In the genomic region with DNA sequence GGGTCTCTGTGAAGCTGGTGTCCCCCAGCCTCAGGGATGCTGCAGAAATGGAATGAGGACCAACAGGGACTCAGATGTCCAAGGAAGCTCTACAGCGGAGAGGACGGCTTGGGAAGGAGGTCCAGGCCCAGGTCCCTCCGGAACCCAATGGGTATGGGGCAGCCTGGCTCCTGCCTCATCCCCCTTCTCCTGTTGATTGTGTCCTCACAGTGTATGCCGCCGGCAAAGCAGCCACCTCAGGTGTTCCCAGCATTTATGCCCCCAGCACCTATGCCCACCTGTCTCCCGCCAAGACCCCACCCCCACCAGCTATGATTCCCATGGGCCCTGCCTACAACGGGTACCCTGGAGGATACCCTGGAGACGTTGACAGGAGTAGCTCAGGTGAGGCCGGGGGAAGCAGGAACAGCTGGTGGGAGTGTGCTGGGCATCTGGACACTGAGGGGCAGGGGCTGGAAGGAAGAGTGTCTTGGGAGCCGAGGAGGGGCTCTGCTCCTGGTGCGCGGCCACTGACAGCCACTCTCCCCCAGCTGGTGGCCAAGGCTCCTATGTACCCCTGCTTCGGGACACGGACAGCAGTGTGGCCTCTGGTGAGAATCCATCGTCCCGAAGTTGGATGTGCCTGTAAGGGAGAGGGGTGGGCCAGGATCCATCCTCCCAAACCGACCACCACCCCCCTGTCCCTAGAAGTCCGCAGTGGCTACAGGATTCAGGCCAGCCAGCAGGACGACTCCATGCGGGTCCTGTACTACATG, we compare ENCODE assay signal across 9 cellular contexts. TPM values are rescaled to one million over a fixed set of nuclear protein-coding genes. Genes with fewer than 3 reads are reported as not detected.
A peak's percentile ranks its signal among the peaks of the same experiment; 100 is the strongest.
DNase-seq lines count a peak whose midpoint lies in the region; ATAC-seq and TF ChIP-seq lines count a peak whose summit lies in the region.
"Had no signal": no experiment of that assay in that cellular context is flagged by ENCODE, and none has a peak within 500 bp of the region (broad histone marks: within the 10 kb centered on the region; RNA-seq: fewer than 3 reads in every experiment).

No MANE protein-coding gene starts in this region.

- intact Hi-C loops in body of pancreas (cut with DNase I): no loop called here

- WGBS in body of pancreas, 2 donors: 78 to 90% methylated on average over 13 to 19 of the region's 20 CpGs
- WGBS in lung, 2 donors: 90 to 93% methylated on average over 20 of the region's 20 CpGs

- peaks cover 34% of the 10 kb centered on the region for H3K4me1 ChIP-seq in body of pancreas
- H3K4me1 ChIP-seq in lung (ENCODE audit: control insufficient read depth in 2 of 2, insufficient read depth in 2 of 2, low read length in 2 of 2): peaks cover 8 to 12% of the 10 kb centered on the region in 2 donors

- TF ChIP-seq POLR2A in body of pancreas (IDR thresholded peaks at IDR 0.05): no peak

- DNase-seq in activated T-cell treated with anti-CD3 and anti-CD28 coated beads, Interleukin-2, amount 50 U/mL, for 1 hour: peak; percentile 27
- no peak for DNase-seq in activated T-cell treated with anti-CD3 and anti-CD28 coated beads, Interleukin-2, amount 50 U/mL, for 48 hours
- peak in 2 of 4 donors; percentile 6 to 30 for DNase-seq in body of pancreas
- no peak for DNase-seq in lung (ENCODE audit: low spot score)
- peak; percentile 44 for DNase-seq in ureter (ENCODE audit: low spot score)
- DNase-seq in anterior cingulate cortex (lab: John Stamatoyannopoulos, UW): no peak
- DNase-seq in NCI-H526 treated with DMSO at 0.1 percent for 48 hours (lab: John Stamatoyannopoulos, UW): no peak

- H3K9me3 ChIP-seq in body of pancreas: no peaks in the 10 kb centered on the region
- H3K9me3 ChIP-seq in lung (ENCODE audit: control insufficient read depth in 2 of 2, insufficient read depth in 1 of 2, low read length in 1 of 2): no peaks in the 10 kb centered on the region

- H3K4me3 ChIP-seq in body of pancreas (no peak overlapping the region), lung (no peak overlapping the region)

- ATAC-seq in body of pancreas: no peak
- no peak for ATAC-seq in lung (ENCODE audit: insufficient read depth, low FRiP score)
- ATAC-seq in GM18867 (IDR thresholded peaks at IDR 0.05; ENCODE audit: unreplicated experiment): no peak

- peak overlapping the region; percentile 62 to 95 (median 93) for H3K27ac ChIP-seq in body of pancreas
- H3K27ac ChIP-seq in lung (ENCODE audit: low read depth in 1 of 2, low read length in 1 of 2): peak overlapping the region; percentile 22 to 97

- no peak for TF ChIP-seq CTCF in body of pancreas (IDR thresholded peaks at IDR 0.05)
- no peak for TF ChIP-seq CTCF in lung (IDR thresholded peaks at IDR 0.05; ENCODE audit: control extremely low read depth, extremely low read depth)

- H3K36me3 ChIP-seq in body of pancreas (replicated peaks in 1 of 2; ENCODE audit: insufficient read depth in 1 of 2, low read depth in 2 of 2) (peaks cover 0 to 9% of the 10 kb centered on the region in 2 donors), lung (ENCODE audit: control insufficient read depth in 2 of 2, insufficient read depth in 2 of 2, low read length in 2 of 2) (peaks cover 0 to 16% of the 10 kb centered on the region in 2 donors)

- no peaks in the 10 kb centered on the region for H3K27me3 ChIP-seq in body of pancreas
- H3K27me3 ChIP-seq in lung (ENCODE audit: control insufficient read depth, insufficient read depth): no peaks in the 10 kb centered on the region

RNA-seq across cellular contexts. Expression of a gene that starts 2.4 kb away (rescaled TPM):
- total RNA-seq in body of pancreas (10 to 100 TPM; 76.8 to 91.3 TPM), lung (100 to 1,000 TPM in 1 of 2 donors, 10 to 100 TPM in 1; 74.9 to 138 TPM), ureter (113 TPM)
- polyA plus RNA-seq in lung: 100 to 1,000 TPM; 129 to 163 TPM

RNA-seq across cellular contexts. Expression of a gene that starts 16.0 kb away (rescaled TPM):
- not detected for total RNA-seq in body of pancreas
- total RNA-seq in lung: 1 to 10 TPM in 1 of 2 donors, under 1 TPM in 1; 0.28 to 1.5 TPM
- 10 to 100 TPM in 1 of 2 donors, 1 to 10 TPM in 1; 1.7 to 85.7 TPM for polyA plus RNA-seq in lung
- total RNA-seq in ureter: 1.2 TPM
- total RNA-seq: Daoy had no signal

RNA-seq across cellular contexts. Expression of a gene that starts 17.5 kb away (rescaled TPM):
- total RNA-seq in body of pancreas (10 to 100 TPM; 67.5 to 80.1 TPM), lung (10 to 100 TPM; 30.8 to 82.0 TPM), ureter (55.2 TPM)
- 10 to 100 TPM; 60.0 to 77.4 TPM for polyA plus RNA-seq in lung

RNA-seq across cellular contexts. Expression of a gene that starts 25.6 kb away (rescaled TPM):
- 1 to 10 TPM in 1 of 2 donors, not detected in 1; 1.6 TPM for total RNA-seq in body of pancreas
- 1 to 10 TPM; 1.5 to 8.8 TPM for total RNA-seq in lung
- 1 to 10 TPM in 1 of 2 donors, under 1 TPM in 1; 0.08 to 2.3 TPM for polyA plus RNA-seq in lung
- not detected for total RNA-seq in ureter
- total RNA-seq: Daoy had no signal

RNA-seq across cellular contexts. Expression of a gene that starts 37.8 kb away (rescaled TPM):
- total RNA-seq in body of pancreas (not detected), lung (under 1 TPM in 1 of 2 donors, not detected in 1; 0.28 TPM), ureter (not detected)
- polyA plus RNA-seq in lung: under 1 TPM in 1 of 2 donors, not detected in 1; 0.20 TPM
- total RNA-seq: Daoy had no signal

Comparison
In these comparisons a context has a peak if more than half of its experiments do, and no peak if none do; other contexts are left out.
1. DNase-seq: peak in activated T-cell treated with anti-CD3 and anti-CD28 coated beads, Interleukin-2, amount 50 U/mL, for 1 hour (single experiment) and ureter (single experiment); none in activated T-cell treated with anti-CD3 and anti-CD28 coated beads, Interleukin-2, amount 50 U/mL, for 48 hours (0 of 2), lung (single experiment), anterior cingulate cortex (0 of 58) and NCI-H526 treated with DMSO at 0.1 percent for 48 hours (single experiment).